Comparison of ENCODE assay signal across 30 cellular contexts in genomic region chr17:36129616-36130015, GRCh38. TPM values are rescaled to one million over a fixed set of nuclear protein-coding genes. Genes with fewer than 3 reads are reported as not detected.
"Had no signal": no experiment of that assay in that cellular context is flagged by ENCODE, and none has a peak within 500 bp of the region (broad histone marks: within the 10 kb centered on the region; RNA-seq: fewer than 3 reads in every experiment).

No MANE protein-coding gene starts in this region.

- H3K36me3 ChIP-seq: heart right ventricle, left lung, lower lobe of right lung, ovary, right atrium auricular region, right lobe of liver, upper lobe of left lung, vagina had no signal

- ATAC-seq: heart right ventricle; left cardiac atrium; left lung; lower lobe of right lung; naive thymus-derived CD8-positive, alpha-beta T cell; right lobe of liver; stimulated activated memory B cell treated with anti-CD40 and anti-IgM and Interleukin-4, amounts not matched to agents 10 μg/mL and 1 μg/mL and 100 μg/mL, for 72 hours; stimulated activated naive CD8-positive, alpha-beta T cell treated with anti-CD3 and anti-CD28 coated beads, Interleukin-15, amount 100 ng/mL, for 72 hours had no signal

- FAIRE-seq: keratinocyte had no signal

- H3K27ac ChIP-seq: heart right ventricle, left lung, lower lobe of right lung, ovary, right atrium auricular region, right lobe of liver, tibial nerve, upper lobe of left lung, vagina had no signal

- H3K4me3 ChIP-seq: heart right ventricle, hepatocyte, left lung, lower lobe of right lung, ovary, right atrium auricular region, right lobe of liver, smooth muscle cell, tibial nerve, upper lobe of left lung, vagina had no signal

- H3K27me3 Mint-ChIP-seq: stimulated activated memory B cell treated with anti-CD40 and anti-IgM and Interleukin-4, amounts not matched to agents 10 μg/mL and 1 μg/mL and 100 μg/mL, for 72 hours had no signal

- H3K9me3 ChIP-seq: ovary, right lobe of liver had no signal

- DNase-seq: heart right ventricle; kidney glomerular epithelial cell; left cardiac atrium; left lung; lower lobe of right lung; mammary epithelial cell; mesenchymal stem cell; naive thymus-derived CD8-positive, alpha-beta T cell; ovary; right lobe of liver; stimulated activated CD4-positive, alpha-beta T cell treated with anti-CD3 and anti-CD28 coated beads, Interleukin-1b, Interleukin-23, amount 100 ng/mL, for 48 hours; stimulated activated CD4-positive, alpha-beta T cell treated with anti-CD3 and anti-CD28 coated beads, Interleukin-2, amount 100 ng/mL, for 48 hours; stimulated activated CD4-positive, alpha-beta T cell treated with anti-CD3 and anti-CD28 coated beads, Interleukin-4, amount 100 ng/mL, for 4 hours; stimulated activated CD8-positive, alpha-beta memory T cell treated with anti-CD3 and anti-CD28 coated beads, Interleukin-4, amount 100 ng/mL, for 48 hours; stimulated activated naive CD4-positive, alpha-beta T cell treated with Interleukin-2 at 50 U/mL for 16 hours; stimulated activated naive CD8-positive, alpha-beta T cell treated with anti-CD3 and anti-CD28 coated beads, Interleukin-15, amount 100 ng/mL, for 72 hours; substantia nigra; upper lobe of left lung had no signal

- H3K4me1 ChIP-seq: lower lobe of right lung, right atrium auricular region, right lobe of liver, upper lobe of left lung, vagina had no signal

- H3K27ac Mint-ChIP-seq: naive thymus-derived CD8-positive, alpha-beta T cell; progenitor cell of endocrine pancreas; stimulated activated memory B cell treated with anti-CD40 and anti-IgM and Interleukin-4, amounts not matched to agents 10 μg/mL and 1 μg/mL and 100 μg/mL, for 72 hours; stimulated activated naive CD8-positive, alpha-beta T cell treated with anti-CD3 and anti-CD28 coated beads, Interleukin-15, amount 100 ng/mL, for 72 hours had no signal

- H3K4me3 Mint-ChIP-seq: naive thymus-derived CD8-positive, alpha-beta T cell; stimulated activated memory B cell treated with anti-CD40 and anti-IgM and Interleukin-4, amounts not matched to agents 10 μg/mL and 1 μg/mL and 100 μg/mL, for 72 hours; stimulated activated naive CD8-positive, alpha-beta T cell treated with anti-CD3 and anti-CD28 coated beads, Interleukin-15, amount 100 ng/mL, for 72 hours had no signal

- H3K27me3 ChIP-seq: hepatocyte, left lung, ovary, right atrium auricular region, right lobe of liver, tibial nerve, upper lobe of left lung, vagina had no signal

RNA-seq across cellular contexts. Expression of gene CCL4, which starts 26.0 kb away (rescaled TPM):
- total RNA-seq: mammary epithelial cell, myocyte, progenitor cell of endocrine pancreas, pulmonary artery endothelial cell, renal cortical epithelial cell had no signal

RNA-seq across cellular contexts. Expression of gene CCL3, which starts 39.7 kb away (rescaled TPM):
- total RNA-seq: mammary epithelial cell, myocyte, progenitor cell of endocrine pancreas, pulmonary artery endothelial cell, renal cortical epithelial cell had no signal

RNA-seq across cellular contexts. Expression of gene TBC1D3B, which starts 46.8 kb away (rescaled TPM):
- total RNA-seq: hepatocyte, right atrium auricular region, skeletal muscle tissue, smooth muscle cell had no signal
